In the genomic region with DNA sequence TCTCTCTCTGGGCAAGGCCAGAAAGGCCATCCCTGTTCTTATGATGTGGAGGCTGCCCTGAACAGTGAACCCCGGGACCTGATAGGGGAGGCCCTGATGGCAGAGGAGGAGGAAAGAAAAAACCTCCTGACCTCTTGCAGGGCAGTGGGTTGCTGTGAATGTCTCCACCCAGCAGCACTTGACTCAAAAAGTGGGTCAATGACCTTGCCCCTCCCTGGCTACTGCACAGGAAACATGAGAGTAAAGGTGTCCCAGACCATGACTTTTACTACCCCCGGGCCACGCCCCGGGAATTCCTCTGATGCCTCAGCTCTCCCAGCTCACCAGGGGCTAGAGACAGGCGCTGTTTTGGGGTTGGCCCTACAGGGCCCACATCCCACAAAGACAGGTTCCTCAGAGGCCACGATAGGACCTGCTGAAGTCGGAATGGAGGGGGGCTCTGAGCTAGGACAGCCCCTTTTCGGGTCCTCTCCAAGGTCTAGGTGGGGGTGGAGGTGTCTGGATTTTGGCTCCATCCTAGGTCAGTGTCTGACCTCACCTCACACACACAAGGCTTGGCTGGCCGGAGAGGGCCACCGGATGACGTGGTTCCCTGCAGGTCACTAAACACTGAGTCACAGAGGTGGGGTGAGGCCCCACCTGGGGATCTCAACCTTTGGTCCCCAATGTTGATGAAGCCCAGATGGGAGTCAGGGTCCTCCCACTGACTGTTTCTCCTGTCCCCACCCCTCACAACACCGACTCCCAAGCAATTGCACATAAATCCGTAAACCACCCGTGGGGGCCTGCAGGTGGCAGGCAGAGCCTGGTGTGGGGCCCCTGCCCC, we compare ENCODE assay signal across 8 cellular contexts. TPM values are rescaled to one million over a fixed set of nuclear protein-coding genes. Genes with fewer than 3 reads are reported as not detected.
DNase-seq lines count a peak whose midpoint lies in the region; ATAC-seq, FAIRE-seq and TF ChIP-seq lines count a peak whose summit lies in the region.

No MANE protein-coding gene starts in this region.

- POLR2A ChIA-PET in CD4-positive, alpha-beta T cell (lab: Charles Lee), result interaction anchor here (2.6 to 34.6 kb wide), 6 partner anchors 4 to 165 kb away, joined by 13 to 1869 read pairs (median 61); partner anchors contain the start of genes ORAI1, PSMD9, RHOF and SETD1B

- H3K4me1 Mint-ChIP-seq in CD4-positive, alpha-beta T cell (ENCODE audit: low read depth), result peaks cover 76% of the 10 kb centered on the region
- H3K4me1 Mint-ChIP-seq in IgD-negative memory B cell, result peaks cover 40 to 51% (median 49%) of the 10 kb centered on the region in 3 donors
- peaks cover 71% of the 10 kb centered on the region for H3K4me1 Mint-ChIP-seq in activated naive CD8-positive, alpha-beta T cell treated with anti-CD3 and anti-CD28 coated beads, Interleukin-2, amount 50 U/mL, for 24 hours

- no peak overlapping the region for H3K9ac ChIP-seq in muscle layer of colon (ENCODE audit: low read length)

- H3K4me3 ChIP-seq in muscle layer of colon (ENCODE audit: low read depth in 1 of 2, low read length in 2 of 2), result no peak overlapping the region

- H3K9me3 Mint-ChIP-seq in CD4-positive, alpha-beta T cell, result no peaks in the 10 kb centered on the region
- H3K9me3 Mint-ChIP-seq in IgD-negative memory B cell, result no peaks in the 10 kb centered on the region
- no peaks in the 10 kb centered on the region for H3K9me3 Mint-ChIP-seq in activated naive CD8-positive, alpha-beta T cell treated with anti-CD3 and anti-CD28 coated beads, Interleukin-2, amount 50 U/mL, for 24 hours

- DNase-seq in CD4-positive, alpha-beta T cell, result peak in 1 of 10 experiments; percentile 51
- DNase-seq in activated naive CD8-positive, alpha-beta T cell treated with anti-CD3 and anti-CD28 coated beads, Interleukin-2, amount 50 U/mL, for 24 hours, result peak; percentile 61
- DNase-seq in amygdala (lab: John Stamatoyannopoulos, UW) (no peak), NCI-H748 treated with DMSO at 0.1 percent for 48 hours (lab: John Stamatoyannopoulos, UW) (no peak), HTR-8/SVneo (ENCODE audit: insufficient read length, low spot score) (no peak)

- H3K4me1 ChIP-seq in muscle layer of colon (ENCODE audit: insufficient read depth, low read length), result peaks cover 32% of the 10 kb centered on the region

- no peaks in the 10 kb centered on the region for H3K27me3 Mint-ChIP-seq in CD4-positive, alpha-beta T cell
- H3K27me3 Mint-ChIP-seq in IgD-negative memory B cell, result no peaks in the 10 kb centered on the region
- H3K27me3 Mint-ChIP-seq in activated naive CD8-positive, alpha-beta T cell treated with anti-CD3 and anti-CD28 coated beads, Interleukin-2, amount 50 U/mL, for 24 hours, result no peaks in the 10 kb centered on the region

- H3K27me3 ChIP-seq in CD4-positive, alpha-beta T cell (ENCODE audit: control insufficient read depth, insufficient read depth, low read length), result no peaks in the 10 kb centered on the region
- no peaks in the 10 kb centered on the region for H3K27me3 ChIP-seq in muscle layer of colon (ENCODE audit: control insufficient read depth in 1 of 2, insufficient read depth in 2 of 2, low read length in 2 of 2)

- peak overlapping the region; percentile 97 for H3K27ac Mint-ChIP-seq in CD4-positive, alpha-beta T cell
- peak overlapping the region; percentile 98 to 100 (median 100) for H3K27ac Mint-ChIP-seq in IgD-negative memory B cell
- H3K27ac Mint-ChIP-seq in activated naive CD8-positive, alpha-beta T cell treated with anti-CD3 and anti-CD28 coated beads, Interleukin-2, amount 50 U/mL, for 24 hours, result peak overlapping the region; percentile 100

- intact Hi-C loops in CD4-positive, alpha-beta T cell (cut with DNase I, micrococcal nuclease), result loop anchor here (5.0 kb wide), 2 partner anchors 80 to 165 kb away; partner anchors contain the start of genes TMEM120B (in 2 of the 2) and ORAI1 (in 1 of the 2)

- H3K36me3 ChIP-seq in muscle layer of colon (ENCODE audit: insufficient read depth, low read length), result peaks cover 12% of the 10 kb centered on the region

- FAIRE-seq in HTR-8/SVneo (lab: Jason Lieb, UNC), result no peak

- H3K36me3 Mint-ChIP-seq in CD4-positive, alpha-beta T cell (ENCODE audit: low read depth), result peaks cover 73% of the 10 kb centered on the region
- peaks cover 2% of the 10 kb centered on the region for H3K36me3 Mint-ChIP-seq in IgD-negative memory B cell
- peaks cover 31% of the 10 kb centered on the region for H3K36me3 Mint-ChIP-seq in activated naive CD8-positive, alpha-beta T cell treated with anti-CD3 and anti-CD28 coated beads, Interleukin-2, amount 50 U/mL, for 24 hours (ENCODE audit: low read depth)

- peak overlapping the region; percentile 94 for H3K27ac ChIP-seq in CD4-positive, alpha-beta T cell (ENCODE audit: low read depth, low read length)
- H3K27ac ChIP-seq in muscle layer of colon (ENCODE audit: low read depth, low read length), result peak overlapping the region; percentile 66

- H3K9me3 ChIP-seq in CD4-positive, alpha-beta T cell (ENCODE audit: control insufficient read depth, low read length), result no peaks in the 10 kb centered on the region
- no peaks in the 10 kb centered on the region for H3K9me3 ChIP-seq in muscle layer of colon (ENCODE audit: low read length)

- CTCF ChIA-PET in CD4-positive, alpha-beta T cell (lab: Charles Lee), result interaction anchor here (0.9 to 14.7 kb wide), 5 partner anchors 9 to 97 kb away, joined by 3 to 746 read pairs (median 104); partner anchors contain the start of genes PSMD9 and SETD1B

- peak overlapping the region; percentile 90 for H3K4me3 Mint-ChIP-seq in CD4-positive, alpha-beta T cell
- H3K4me3 Mint-ChIP-seq in IgD-negative memory B cell, result peak overlapping the region; percentile 91 to 97 (median 94)
- H3K4me3 Mint-ChIP-seq in activated naive CD8-positive, alpha-beta T cell treated with anti-CD3 and anti-CD28 coated beads, Interleukin-2, amount 50 U/mL, for 24 hours, result peak overlapping the region; percentile 94

- no peak for TF ChIP-seq CTCF in CD4-positive, alpha-beta T cell (IDR thresholded peaks at IDR 0.05)

- ATAC-seq in CD4-positive, alpha-beta T cell (ENCODE audit: poor library complexity), result no peak
- ATAC-seq in activated naive CD8-positive, alpha-beta T cell treated with anti-CD3 and anti-CD28 coated beads, Interleukin-2, amount 50 U/mL, for 24 hours, result no peak
- no peak for ATAC-seq in GM21717 (IDR thresholded peaks at IDR 0.05; ENCODE audit: unreplicated experiment)

RNA-seq across cellular contexts. Expression of gene RHOF, which starts 1.6 kb away (rescaled TPM):
- total RNA-seq in CD4-positive, alpha-beta T cell, result 100 to 1,000 TPM; 155 to 164 TPM
- 90.0 TPM for polyA plus RNA-seq in IgD-negative memory B cell

RNA-seq across cellular contexts. Expression of gene SETD1B, which starts 11.9 kb away (rescaled TPM):
- total RNA-seq in CD4-positive, alpha-beta T cell, result 100 to 1,000 TPM; 146 to 151 TPM
- polyA plus RNA-seq in IgD-negative memory B cell, result 2.3 TPM
